Comparison of ENCODE assay signal across 14 cellular contexts in the genomic region with DNA sequence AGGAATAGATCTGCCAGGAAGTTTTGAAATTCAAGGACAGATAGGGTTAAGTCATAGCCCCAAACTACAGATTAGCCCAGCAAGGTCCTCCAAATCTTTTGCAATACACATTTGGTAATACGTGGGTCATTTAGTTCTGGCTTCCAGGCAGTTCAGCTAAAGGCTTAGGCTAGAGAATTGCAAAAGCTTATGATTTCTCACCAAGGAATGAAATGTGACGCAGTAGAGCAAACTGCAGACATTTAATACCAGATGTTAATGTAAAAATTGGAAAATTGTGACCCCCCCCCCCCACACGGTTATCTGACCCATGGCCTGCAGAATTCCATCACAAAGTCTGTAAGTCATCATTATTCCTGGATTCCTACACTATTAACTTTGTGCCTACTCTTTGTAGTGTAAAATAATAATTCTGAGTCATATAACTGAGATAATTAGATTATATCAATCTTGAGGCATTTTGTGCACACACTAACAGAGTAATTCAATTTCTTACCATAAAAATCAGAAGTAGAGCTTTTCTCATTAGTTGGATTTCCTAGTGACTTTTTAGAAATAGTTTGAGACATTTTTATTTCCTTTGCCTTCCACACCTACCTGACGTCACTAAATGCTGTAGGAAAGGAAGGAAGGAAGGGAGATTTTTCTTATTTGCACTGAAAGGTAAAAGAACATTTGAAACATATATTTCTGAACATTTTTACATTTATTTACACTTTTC.
DNase-seq lines count a peak whose midpoint lies in the region; ATAC-seq, FAIRE-seq and TF ChIP-seq lines count a peak whose summit lies in the region.
"Had no signal": no experiment of that assay in that cellular context is flagged by ENCODE, and none has a peak within 500 bp of the region (broad histone marks: within the 10 kb centered on the region; RNA-seq: fewer than 3 reads in every experiment).

No MANE protein-coding gene starts in this region.

- no peak overlapping the region for H2AFZ ChIP-seq in HepG2 (ENCODE audit: low read length)

- no peak for TF ChIP-seq CTCF in body of pancreas (IDR thresholded peaks at IDR 0.05)
- no peak for TF ChIP-seq CTCF in HepG2 (CRISPR knock-in tag; IDR thresholded peaks at IDR 0.05)
- TF ChIP-seq CTCF in transverse colon (IDR thresholded peaks at IDR 0.05): no peak

- CTCF ChIA-PET in HepG2 (lab: Yijun Ruan, JAX; ENCODE audit: low intra/inter-chr PET ratio, low total read pairs): no interaction called here

- H3K27ac ChIP-seq in body of pancreas: no peak overlapping the region
- H3K27ac ChIP-seq in HepG2 (ENCODE audit: extremely low read length, insufficient read depth, low read length): no peak overlapping the region
- peak overlapping the region in 3 of 4 donors; percentile 10 to 44 (median 23) for H3K27ac ChIP-seq in transverse colon

- no TSS peak for BruUV-seq in HepG2 (replicated peaks; lab: Mats Ljungman, UMichigan)

- no peaks in the 10 kb centered on the region for H3K9me3 ChIP-seq in body of pancreas
- no peaks in the 10 kb centered on the region for H3K9me3 ChIP-seq in HepG2 (ENCODE audit: low read length)
- no peaks in the 10 kb centered on the region for H3K9me3 ChIP-seq in transverse colon

- WGBS in body of pancreas, 2 donors: 50 to 53% methylated on average over 4 of the region's 4 CpGs
- 33% methylated on average over 4 of the region's 4 CpGs for WGBS in HepG2 (ENCODE audit: low lambda C conversion rate)
- WGBS in transverse colon (ENCODE audit: low coverage in 1 of 2), 2 donors: 40 to 64% methylated on average over 2 to 4 of the region's 4 CpGs

- DNase-seq in HS-5 (ENCODE audit: low read depth): peak; percentile 95
- DNase-seq in body of pancreas: peak in 1 of 4 donors; percentile 20
- no peak for DNase-seq in HepG2 (ENCODE audit: low spot score)
- no peak for DNase-seq in transverse colon
- DNase-seq in COLO668 (lab: John Stamatoyannopoulos, UW; ENCODE audit: unreplicated experiment): no peak
- DNase-seq: activated CD4-positive, alpha-beta T cell treated with anti-CD3 and anti-CD28 coated beads for 36 hours; activated gamma-delta T cell; effector memory CD4-positive, alpha-beta T cell; NCI-H187 treated with DMSO at 0.1 percent for 48 hours had no signal

- H3K4me2 ChIP-seq in HepG2 (ENCODE audit: low read depth, low read length): no peak overlapping the region

- no peaks in the 10 kb centered on the region for H3K36me3 ChIP-seq in body of pancreas (replicated peaks in 1 of 2; ENCODE audit: insufficient read depth in 1 of 2, low read depth in 2 of 2)
- H3K36me3 ChIP-seq in HepG2 (replicated peaks in 1 of 2; ENCODE audit: control insufficient read depth in 1 of 2, insufficient read depth in 2 of 2, low read length in 2 of 2): no peaks in the 10 kb centered on the region
- H3K36me3 ChIP-seq in transverse colon: no peaks in the 10 kb centered on the region

- no peak for FAIRE-seq in HepG2 (lab: Jason Lieb, UNC)
- FAIRE-seq: H1, keratinocyte had no signal

- no peaks in the 10 kb centered on the region for H3K4me1 ChIP-seq in body of pancreas
- no peaks in the 10 kb centered on the region for H3K4me1 ChIP-seq in HepG2 (ENCODE audit: insufficient read depth, low read length)
- H3K4me1 ChIP-seq in transverse colon: peaks cover 0 to 11% (median 6%) of the 10 kb centered on the region in 4 donors

- H4K20me1 ChIP-seq in HepG2 (ENCODE audit: insufficient read depth, low read length): no peaks in the 10 kb centered on the region

- in situ Hi-C loops in HepG2 (cut with HindIII; ENCODE audit: extremely low pct_ligation_motif_present, low pct_unique_long_range_greater_than_20kb) (no loop called here), transverse colon (cut with MboI; ENCODE audit: low pct_ligation_motif_present in 1 of 4, low pct_unique_long_range_greater_than_20kb in 1 of 4, low sequenced_read_pairs in 3 of 4) (no loop called here)

- no peaks in the 10 kb centered on the region for H3K79me2 ChIP-seq in HepG2 (ENCODE audit: insufficient read depth, low read length)

- H3K4me3 ChIP-seq in body of pancreas (no peak overlapping the region), HepG2 (replicated peaks in 1 of 3; ENCODE audit: insufficient read depth in 1 of 3, low read depth in 2 of 3, low read length in 3 of 3) (no peak overlapping the region), transverse colon (no peak overlapping the region)

- H3K27me3 ChIP-seq in body of pancreas: no peaks in the 10 kb centered on the region
- no peaks in the 10 kb centered on the region for H3K27me3 ChIP-seq in HepG2 (ENCODE audit: control insufficient read depth in 1 of 2, insufficient read depth in 2 of 2, low read length in 2 of 2)
- no peaks in the 10 kb centered on the region for H3K27me3 ChIP-seq in transverse colon

- no peak for TF ChIP-seq POLR2A in body of pancreas (IDR thresholded peaks at IDR 0.05)
- no peak for TF ChIP-seq POLR2A in HepG2 (IDR thresholded peaks at IDR 0.05; ENCODE audit: insufficient read depth in 1 of 2, low read depth in 2 of 2, low read length in 2 of 2)
- no peak for TF ChIP-seq POLR2A in transverse colon (IDR thresholded peaks at IDR 0.05)

- TF ChIP-seq RAD21 in HepG2 (CRISPR knock-in tag; IDR thresholded peaks at IDR 0.05): no peak

- no peak overlapping the region for H3K9ac ChIP-seq in HepG2 (ENCODE audit: insufficient read depth, low read depth, low read length)

- peak; percentile 63 for ATAC-seq in body of pancreas
- no peak for ATAC-seq in HepG2
- no peak for ATAC-seq in GM21515 (IDR thresholded peaks at IDR 0.05; ENCODE audit: unreplicated experiment)
- ATAC-seq in HG03095 (IDR thresholded peaks at IDR 0.05; ENCODE audit: unreplicated experiment): no peak
- ATAC-seq: activated CD4-positive, alpha-beta T cell treated with anti-CD3 and anti-CD28 coated beads for 36 hours; Panc1 had no signal

- TF ChIP-seq EP300 in HepG2 (IDR thresholded peaks at IDR 0.05; ENCODE audit: low read depth in 2 of 2, low read length in 2 of 2): no peak
- no peak for TF ChIP-seq EP300 in HepG2 (CRISPR knock-in tag; IDR thresholded peaks at IDR 0.05; ENCODE audit: borderline replicate concordance)
- no peak for TF ChIP-seq EP300 in transverse colon (IDR thresholded peaks at IDR 0.05; ENCODE audit: low read depth)

- POLR2A ChIA-PET in HepG2 (lab: Yijun Ruan, JAX): no interaction called here

- intact Hi-C loops in body of pancreas (cut with DNase I): no loop called here
- intact Hi-C loops in HepG2 (cut with micrococcal nuclease; ENCODE audit: unreplicated experiment): no loop called here
- intact Hi-C loops in transverse colon (cut with DNase I; ENCODE audit: low total_unique reads): no loop called here

TF ChIP-seq in HepG2, 621 proteins besides CTCF, POLR2A, EP300 and RAD21:
- 0 out of 2 replicates have a peak, but pooled peaks have one; percentile 32 for TF ChIP-seq CREB1 (IDR thresholded peaks at IDR 0.05)
- TF ChIP-seq CREB1 (CRISPR knock-in tag; IDR thresholded peaks at IDR 0.05): no peak
- TF ChIP-seq, protein P1, sequence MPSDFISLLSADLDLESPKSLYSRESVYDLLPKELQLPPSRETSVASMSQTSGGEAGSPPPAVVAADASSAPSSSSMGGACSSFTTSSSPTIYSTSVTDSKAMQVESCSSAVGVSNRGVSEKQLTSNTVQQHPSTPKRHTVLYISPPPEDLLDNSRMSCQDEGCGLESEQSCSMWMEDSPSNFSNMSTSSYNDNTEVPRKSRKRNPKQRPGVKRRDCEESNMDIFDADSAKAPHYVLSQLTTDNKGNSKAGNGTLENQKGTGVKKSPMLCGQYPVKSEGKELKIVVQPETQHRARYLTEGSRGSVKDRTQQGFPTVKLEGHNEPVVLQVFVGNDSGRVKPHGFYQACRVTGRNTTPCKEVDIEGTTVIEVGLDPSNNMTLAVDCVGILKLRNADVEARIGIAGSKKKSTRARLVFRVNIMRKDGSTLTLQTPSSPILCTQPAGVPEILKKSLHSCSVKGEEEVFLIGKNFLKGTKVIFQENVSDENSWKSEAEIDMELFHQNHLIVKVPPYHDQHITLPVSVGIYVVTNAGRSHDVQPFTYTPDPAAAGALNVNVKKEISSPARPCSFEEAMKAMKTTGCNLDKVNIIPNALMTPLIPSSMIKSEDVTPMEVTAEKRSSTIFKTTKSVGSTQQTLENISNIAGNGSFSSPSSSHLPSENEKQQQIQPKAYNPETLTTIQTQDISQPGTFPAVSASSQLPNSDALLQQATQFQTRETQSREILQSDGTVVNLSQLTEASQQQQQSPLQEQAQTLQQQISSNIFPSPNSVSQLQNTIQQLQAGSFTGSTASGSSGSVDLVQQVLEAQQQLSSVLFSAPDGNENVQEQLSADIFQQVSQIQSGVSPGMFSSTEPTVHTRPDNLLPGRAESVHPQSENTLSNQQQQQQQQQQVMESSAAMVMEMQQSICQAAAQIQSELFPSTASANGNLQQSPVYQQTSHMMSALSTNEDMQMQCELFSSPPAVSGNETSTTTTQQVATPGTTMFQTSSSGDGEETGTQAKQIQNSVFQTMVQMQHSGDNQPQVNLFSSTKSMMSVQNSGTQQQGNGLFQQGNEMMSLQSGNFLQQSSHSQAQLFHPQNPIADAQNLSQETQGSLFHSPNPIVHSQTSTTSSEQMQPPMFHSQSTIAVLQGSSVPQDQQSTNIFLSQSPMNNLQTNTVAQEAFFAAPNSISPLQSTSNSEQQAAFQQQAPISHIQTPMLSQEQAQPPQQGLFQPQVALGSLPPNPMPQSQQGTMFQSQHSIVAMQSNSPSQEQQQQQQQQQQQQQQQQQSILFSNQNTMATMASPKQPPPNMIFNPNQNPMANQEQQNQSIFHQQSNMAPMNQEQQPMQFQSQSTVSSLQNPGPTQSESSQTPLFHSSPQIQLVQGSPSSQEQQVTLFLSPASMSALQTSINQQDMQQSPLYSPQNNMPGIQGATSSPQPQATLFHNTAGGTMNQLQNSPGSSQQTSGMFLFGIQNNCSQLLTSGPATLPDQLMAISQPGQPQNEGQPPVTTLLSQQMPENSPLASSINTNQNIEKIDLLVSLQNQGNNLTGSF (CRISPR knock-in tag; IDR thresholded peaks at IDR 0.05): no peak
TF ChIP-seq in HepG2: peak in this region for 1.

Comparison
In these comparisons a context has a peak if more than half of its experiments do, and no peak if none do; other contexts are left out.
1. H3K27ac ChIP-seq: peak in transverse colon (3 of 4); none in body of pancreas (0 of 4) and HepG2 (single experiment).